In genomic region chr4:7826909-7827306, GRCh38 we compare ENCODE assay signal across 19 cellular contexts.
DNase-seq lines count a peak whose midpoint lies in the region; ATAC-seq and TF ChIP-seq lines count a peak whose summit lies in the region.
"Had no signal": no experiment of that assay in that cellular context is flagged by ENCODE, and none has a peak within 500 bp of the region (broad histone marks: within the 10 kb centered on the region; RNA-seq: fewer than 3 reads in every experiment).

No MANE protein-coding gene starts in this region.

- H3K18ac ChIP-seq in mesenchymal stem cell (ENCODE audit: low read depth in 1 of 2, low read length in 2 of 2), result no peak overlapping the region

- TF ChIP-seq CTCF in MCF 10A (IDR thresholded peaks at IDR 0.05; ENCODE audit: unreplicated experiment), result no peak
- no peak for TF ChIP-seq CTCF in mammary epithelial cell (conservative IDR thresholded peaks at IDR 0.05 in 1 of 2, IDR thresholded peaks at IDR 0.05 in 1 of 2; ENCODE audit: extremely low read depth in 1 of 2, insufficient read depth in 1 of 2, low read depth in 1 of 2, low read length in 2 of 2)
- TF ChIP-seq CTCF in tibial artery (IDR thresholded peaks at IDR 0.05), result no peak

- DNase-seq in MCF 10A (ENCODE audit: unreplicated experiment) (no peak), mammary epithelial cell (no peak), Karpas-422 (peak; percentile 5), mesenchymal stem cell (no peak), tibial artery (no peak)
- DNase-seq in stimulated activated effector memory CD8-positive, alpha-beta T cell treated with anti-CD3 and anti-CD28 coated beads, Interleukin-12 subunit alpha, Interleukin-12 subunit beta, amount 100 ng/mL, for 72 hours (ENCODE audit: low spot score in 2 of 2), result no peak
- no peak for DNase-seq in stimulated activated CD4-positive, alpha-beta T cell treated with anti-CD3 and anti-CD28 coated beads, Interleukin-4, amount 100 ng/mL, for 4 hours
- DNase-seq: activated CD4-positive, alpha-beta T cell treated with anti-CD3 and anti-CD28 coated beads, Interleukin-2, amount 10 ng/mL, durations not matched to agents 7 days and 5 days; activated T-cell treated with anti-CD3 and anti-CD28 coated beads for 4 hours; AML-193; erythroblast; foreskin melanocyte; NCI-H1417; NCI-H2107; NCI-H510A; RPMI8226; stimulated activated CD4-positive, alpha-beta T cell treated with anti-CD3 and anti-CD28 coated beads, Interleukin-12 subunit alpha, Interleukin-12 subunit beta, amount 100 ng/mL, for 4 hours; thyroid gland had no signal

- H2AFZ ChIP-seq in mammary epithelial cell (ENCODE audit: low read depth, low read length) (no peak overlapping the region), Karpas-422 (ENCODE audit: low read length) (no peak overlapping the region), mesenchymal stem cell (ENCODE audit: low read depth, low read length) (no peak overlapping the region)

- ATAC-seq in stimulated activated effector memory CD8-positive, alpha-beta T cell treated with anti-CD3 and anti-CD28 coated beads, Interleukin-12 subunit alpha, Interleukin-12 subunit beta, amount 100 ng/mL, for 72 hours, result no peak
- no peak for ATAC-seq in HG02938 (IDR thresholded peaks at IDR 0.05; ENCODE audit: unreplicated experiment)

- H4K91ac ChIP-seq in mesenchymal stem cell (ENCODE audit: low read length), result no peak overlapping the region

- H3K27ac Mint-ChIP-seq in MCF 10A (ENCODE audit: low read depth, unreplicated experiment), result peak overlapping the region; percentile 37
- peak overlapping the region; percentile 84 for H3K27ac Mint-ChIP-seq in stimulated activated effector memory CD8-positive, alpha-beta T cell treated with anti-CD3 and anti-CD28 coated beads, Interleukin-12 subunit alpha, Interleukin-12 subunit beta, amount 100 ng/mL, for 72 hours

- H3K4me2 ChIP-seq in mammary epithelial cell (ENCODE audit: insufficient read depth, low read depth, low read length) (no peak overlapping the region), Karpas-422 (ENCODE audit: low read depth, low read length, poor library complexity, severe bottlenecking) (no peak overlapping the region), mesenchymal stem cell (ENCODE audit: low read length, poor library complexity, severe bottlenecking) (no peak overlapping the region)

- H2BK12ac ChIP-seq in mesenchymal stem cell (ENCODE audit: low read length in 2 of 2), result no peak overlapping the region

- H3K36me3 Mint-ChIP-seq in MCF 10A (ENCODE audit: insufficient read depth, unreplicated experiment), result peaks cover 16% of the 10 kb centered on the region
- H3K36me3 Mint-ChIP-seq in stimulated activated effector memory CD8-positive, alpha-beta T cell treated with anti-CD3 and anti-CD28 coated beads, Interleukin-12 subunit alpha, Interleukin-12 subunit beta, amount 100 ng/mL, for 72 hours, result peaks cover 53% of the 10 kb centered on the region

- H2BK15ac ChIP-seq in mesenchymal stem cell (ENCODE audit: low read depth, poor library complexity, severe bottlenecking), result no peak overlapping the region

- H4K20me1 ChIP-seq in mammary epithelial cell (ENCODE audit: insufficient read depth, low read length) (no peaks in the 10 kb centered on the region), Karpas-422 (ENCODE audit: insufficient read depth, low read depth, low read length) (no peaks in the 10 kb centered on the region)

- H3K36me3 ChIP-seq in mammary epithelial cell (ENCODE audit: insufficient read depth, low read length) (peaks cover 7% of the 10 kb centered on the region), Karpas-422 (ENCODE audit: insufficient read depth, low read length) (no peaks in the 10 kb centered on the region), mesenchymal stem cell (ENCODE audit: control insufficient read depth in 1 of 2, insufficient read depth in 2 of 2, low read depth in 1 of 2, low read length in 2 of 2) (peaks cover 18 to 40% of the 10 kb centered on the region in 2 experiments), tibial artery (no peaks in the 10 kb centered on the region)

- H3K14ac ChIP-seq in mesenchymal stem cell (ENCODE audit: low read length in 2 of 2), result no peak overlapping the region

- H2BK120ac ChIP-seq in mesenchymal stem cell (ENCODE audit: low read depth, low read length), result no peak overlapping the region

- BruUV-seq in MCF 10A (replicated peaks; lab: Mats Ljungman, UMichigan), result no TSS peak
- BruUV-seq in mammary epithelial cell (replicated peaks; lab: Mats Ljungman, UMichigan), result no TSS peak

- H3K23ac ChIP-seq in mesenchymal stem cell (ENCODE audit: low read length in 2 of 2), result no peak overlapping the region

- no peaks in the 10 kb centered on the region for H3K27me3 Mint-ChIP-seq in MCF 10A (ENCODE audit: insufficient read depth, unreplicated experiment)
- H3K27me3 Mint-ChIP-seq: activated CD4-positive, alpha-beta T cell treated with anti-CD3 and anti-CD28 coated beads, Interleukin-2, amount 10 ng/mL, durations not matched to agents 7 days and 5 days had no signal

- no peak overlapping the region for H2BK5ac ChIP-seq in mesenchymal stem cell (ENCODE audit: low read depth, low read length, poor library complexity, severe bottlenecking)

- H3K27ac ChIP-seq in mammary epithelial cell (ENCODE audit: insufficient read depth, low read depth, low read length) (no peak overlapping the region), Karpas-422 (ENCODE audit: low read length) (no peak overlapping the region), mesenchymal stem cell (ENCODE audit: low read length, poor library complexity, severe bottlenecking) (no peak overlapping the region), tibial artery (no peak overlapping the region)
- H3K27ac ChIP-seq: thyroid gland had no signal

- H3K4ac ChIP-seq in mesenchymal stem cell (ENCODE audit: low read depth in 1 of 2, low read length in 2 of 2), result no peak overlapping the region

- H3K9me2 ChIP-seq in Karpas-422 (replicated peaks; ENCODE audit: insufficient read depth, low read length), result no peaks in the 10 kb centered on the region

- H3K79me2 ChIP-seq in mammary epithelial cell (ENCODE audit: insufficient read depth, low read length), result peaks cover 35% of the 10 kb centered on the region
- no peaks in the 10 kb centered on the region for H3K79me2 ChIP-seq in Karpas-422 (ENCODE audit: low read length)

- POLR2A ChIA-PET in MCF 10A (lab: Yijun Ruan, JAX), result interaction anchor here (0.6 to 1.0 kb wide), 4 partner anchors 9 to 104 kb away, joined by 3 to 4 read pairs (median 3); no protein-coding TSS in a partner anchor

- WGBS in mammary epithelial cell (ENCODE audit: low coverage, missing lambda C conversion rate), result 98% methylated on average over 8 of the region's 11 CpGs
- 95% methylated on average over 11 of the region's 11 CpGs for WGBS in mesenchymal stem cell

- CTCF ChIA-PET in MCF 10A (lab: Yijun Ruan, JAX), result interaction anchor here (0.6 to 1.6 kb wide), 4 partner anchors 9 to 160 kb away, joined by 3 to 7 read pairs (median 5); no protein-coding TSS in a partner anchor
- CTCF ChIA-PET in mammary epithelial cell (lab: Charles Lee; ENCODE audit: low non-redundant PET), result no interaction called here

- no peaks in the 10 kb centered on the region for H3K27me3 ChIP-seq in mammary epithelial cell (ENCODE audit: insufficient read depth, low read length)
- H3K27me3 ChIP-seq in Karpas-422 (ENCODE audit: low read length), result no peaks in the 10 kb centered on the region
- no peaks in the 10 kb centered on the region for H3K27me3 ChIP-seq in mesenchymal stem cell (ENCODE audit: control insufficient read depth in 1 of 2, insufficient read depth in 1 of 2, low read length in 2 of 2)
- no peaks in the 10 kb centered on the region for H3K27me3 ChIP-seq in tibial artery
- H3K27me3 ChIP-seq: thyroid gland had no signal

- H4K8ac ChIP-seq in mesenchymal stem cell (ENCODE audit: low read length), result no peak overlapping the region

- peaks cover 19% of the 10 kb centered on the region for H3K4me1 Mint-ChIP-seq in MCF 10A (ENCODE audit: insufficient read depth, unreplicated experiment)
- H3K4me1 Mint-ChIP-seq in stimulated activated effector memory CD8-positive, alpha-beta T cell treated with anti-CD3 and anti-CD28 coated beads, Interleukin-12 subunit alpha, Interleukin-12 subunit beta, amount 100 ng/mL, for 72 hours, result peaks cover 55% of the 10 kb centered on the region

- peaks cover 17% of the 10 kb centered on the region for H3K79me1 ChIP-seq in mesenchymal stem cell (replicated peaks; ENCODE audit: low read length, poor library complexity, severe bottlenecking)

- dilution Hi-C loops in mammary epithelial cell (cut with HindIII; ENCODE audit: low sequenced_read_pairs), result no loop called here

- no peaks in the 10 kb centered on the region for H3K9me3 Mint-ChIP-seq in MCF 10A (ENCODE audit: unreplicated experiment)
- no peaks in the 10 kb centered on the region for H3K9me3 Mint-ChIP-seq in stimulated activated effector memory CD8-positive, alpha-beta T cell treated with anti-CD3 and anti-CD28 coated beads, Interleukin-12 subunit alpha, Interleukin-12 subunit beta, amount 100 ng/mL, for 72 hours

- H3K9me3 ChIP-seq in mammary epithelial cell (replicated peaks; ENCODE audit: insufficient read depth, low read length) (no peaks in the 10 kb centered on the region), Karpas-422 (ENCODE audit: low read length) (no peaks in the 10 kb centered on the region), mesenchymal stem cell (ENCODE audit: control insufficient read depth, low read length) (no peaks in the 10 kb centered on the region), tibial artery (no peaks in the 10 kb centered on the region)
- H3K9me3 ChIP-seq: thyroid gland had no signal

- intact Hi-C loops in MCF 10A (cut with micrococcal nuclease), result no loop called here
- intact Hi-C loops in mammary epithelial cell (cut with micrococcal nuclease), result loop anchor here (5.0 kb wide), 1 partner anchor 110 kb away; the partner anchor contains the start of gene AFAP1
- intact Hi-C loops in tibial artery (cut with DNase I; ENCODE audit: low total_unique reads), result no loop called here

- H3K4me3 ChIP-seq in mammary epithelial cell (replicated peaks in 1 of 3; ENCODE audit: insufficient read depth in 1 of 3, low read depth in 2 of 3, low read length in 3 of 3), result no peak overlapping the region
- no peak overlapping the region for H3K4me3 ChIP-seq in Karpas-422 (ENCODE audit: low read length)
- H3K4me3 ChIP-seq in mesenchymal stem cell (ENCODE audit: insufficient read depth in 1 of 2, low read depth in 1 of 2, low read length in 2 of 2), result no peak overlapping the region
- H3K4me3 ChIP-seq in tibial artery, result no peak overlapping the region
- H3K4me3 ChIP-seq: thyroid gland had no signal

- no peak overlapping the region for H3K9ac ChIP-seq in mammary epithelial cell (ENCODE audit: insufficient read depth, low read length)
- no peak overlapping the region for H3K9ac ChIP-seq in Karpas-422 (ENCODE audit: low read length)
- H3K9ac ChIP-seq in mesenchymal stem cell (ENCODE audit: low read length), result no peak overlapping the region

- peak overlapping the region; percentile 1 for H3K4me3 Mint-ChIP-seq in MCF 10A (ENCODE audit: unreplicated experiment)
- H3K4me3 Mint-ChIP-seq in stimulated activated effector memory CD8-positive, alpha-beta T cell treated with anti-CD3 and anti-CD28 coated beads, Interleukin-12 subunit alpha, Interleukin-12 subunit beta, amount 100 ng/mL, for 72 hours, result peak overlapping the region; percentile 59
- H3K4me3 Mint-ChIP-seq: activated CD4-positive, alpha-beta T cell treated with anti-CD3 and anti-CD28 coated beads, Interleukin-2, amount 10 ng/mL, durations not matched to agents 7 days and 5 days had no signal

- H3K4me1 ChIP-seq in mammary epithelial cell (ENCODE audit: insufficient read depth, low read length) (peaks cover 22% of the 10 kb centered on the region), Karpas-422 (ENCODE audit: low read length) (peaks cover 13% of the 10 kb centered on the region), mesenchymal stem cell (ENCODE audit: control insufficient read depth, insufficient read depth, low read depth, low read length) (peaks cover 27% of the 10 kb centered on the region), tibial artery (peaks cover 0 to 65% (median 33%) of the 10 kb centered on the region in 4 donors)

- in situ Hi-C loops in mammary epithelial cell (cut with MboI; ENCODE audit: low sequenced_read_pairs in 2 of 2), result no loop called here

- peak overlapping the region; percentile 98 for H2AK5ac ChIP-seq in mesenchymal stem cell (ENCODE audit: low read length, severe bottlenecking)
